In the genomic region with DNA sequence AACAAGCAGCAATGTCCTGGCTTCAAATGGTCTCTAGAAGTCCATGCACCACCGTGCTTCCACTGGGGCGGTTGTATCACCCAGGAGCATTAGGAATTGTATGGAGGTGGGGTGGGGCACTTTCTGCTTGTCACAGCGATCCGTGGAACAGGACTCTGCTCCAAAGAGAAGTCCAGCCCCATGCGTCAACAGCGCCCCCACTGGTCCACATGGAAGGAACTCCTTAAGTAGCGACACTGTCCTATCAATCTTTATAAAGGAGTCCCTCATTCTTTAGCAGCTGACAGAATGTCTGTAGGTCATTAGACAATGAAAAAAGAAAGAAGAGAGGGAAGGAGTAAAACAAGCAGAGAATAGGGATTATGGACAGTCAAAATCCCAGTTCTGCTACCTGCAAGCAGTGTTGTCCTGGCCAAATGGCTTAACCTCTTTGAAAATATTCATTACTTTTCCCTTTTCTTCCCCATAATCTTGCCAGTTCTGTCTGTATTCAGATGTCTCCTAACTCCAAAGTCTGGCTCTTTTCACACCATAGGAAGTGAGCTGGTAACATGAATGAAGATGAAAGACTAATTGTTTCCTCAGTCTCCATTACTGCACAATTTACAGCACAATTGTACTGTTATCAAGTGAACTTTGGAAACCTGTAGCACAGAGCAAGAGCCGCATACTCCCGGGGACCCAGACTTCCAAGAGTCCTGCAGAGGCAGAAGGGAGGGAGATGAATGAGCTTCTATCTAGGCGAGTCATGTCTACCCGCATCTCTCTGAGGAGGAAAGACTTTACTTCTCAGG, we compare ENCODE assay signal across 8 cellular contexts. TPM values are rescaled to one million over a fixed set of nuclear protein-coding genes. Genes with fewer than 3 reads are reported as not detected.
A peak's percentile ranks its signal among the peaks of the same experiment; 100 is the strongest.
DNase-seq lines count a peak whose midpoint lies in the region; ATAC-seq and TF ChIP-seq lines count a peak whose summit lies in the region.

No MANE protein-coding gene starts in this region.

- H3K27ac Mint-ChIP-seq in HFFc6 (peak overlapping the region; percentile 69), immature natural killer cell (peak overlapping the region; percentile 98 to 100 (median 99))
- H3K27ac Mint-ChIP-seq in activated naive CD8-positive, alpha-beta T cell = peak overlapping the region; percentile 77

- H3K27me3 Mint-ChIP-seq in HFFc6 (ENCODE audit: insufficient read depth) = no peaks in the 10 kb centered on the region; the same call in 1 of the 2 replicates
- no peaks in the 10 kb centered on the region for H3K27me3 Mint-ChIP-seq in activated naive CD8-positive, alpha-beta T cell
- peaks cover 8 to 21% (median 14%) of the 10 kb centered on the region in 3 donors for H3K27me3 Mint-ChIP-seq in immature natural killer cell (ENCODE audit: low read depth in 3 of 3)

- peaks cover 55% of the 10 kb centered on the region for H3K36me3 Mint-ChIP-seq in HFFc6 (ENCODE audit: low read depth)
- peaks cover 18% of the 10 kb centered on the region for H3K36me3 Mint-ChIP-seq in activated naive CD8-positive, alpha-beta T cell
- peaks cover 4 to 5% (median 4%) of the 10 kb centered on the region in 3 donors for H3K36me3 Mint-ChIP-seq in immature natural killer cell

- H3K4me3 ChIP-seq in AG10803 (ENCODE audit: low read length) (no peak overlapping the region), transverse colon (peak overlapping the region in 1 of 4 donors; percentile 13), thyroid gland (replicated peaks in 1 of 3) (no peak overlapping the region)

- DNase-seq in AG10803 (ENCODE audit: low read depth) = peak; percentile 23
- DNase-seq in HFFc6 = peak; percentile 32
- no peak for DNase-seq in immature natural killer cell
- peak; percentile 88 for DNase-seq in transverse colon
- DNase-seq in thyroid gland = no peak
- DNase-seq in MV-4-11 (lab: John Stamatoyannopoulos, UW) = no peak

- H3K36me3 ChIP-seq in transverse colon (no peaks in the 10 kb centered on the region), thyroid gland (peaks cover 0 to 4% of the 10 kb centered on the region in 2 donors)

- H3K27ac ChIP-seq in transverse colon = peak overlapping the region; percentile 58 to 69 (median 66)
- peak overlapping the region in 1 of 3 donors; percentile 71 for H3K27ac ChIP-seq in thyroid gland

- peak overlapping the region; percentile 55; the same call in 1 of the 2 replicates for H3K4me3 Mint-ChIP-seq in HFFc6
- H3K4me3 Mint-ChIP-seq in activated naive CD8-positive, alpha-beta T cell = peak overlapping the region; percentile 50
- no peak overlapping the region for H3K4me3 Mint-ChIP-seq in immature natural killer cell

- no peak for TF ChIP-seq EP300 in transverse colon (IDR thresholded peaks at IDR 0.05; ENCODE audit: low read depth)

- H3K4me1 ChIP-seq in transverse colon (peaks cover 36 to 93% (median 74%) of the 10 kb centered on the region in 4 donors), thyroid gland (peaks cover 87 to 92% of the 10 kb centered on the region in 2 donors)

- WGBS in transverse colon (ENCODE audit: low coverage in 1 of 2), 2 donors = 37 to 40% methylated on average over 4 to 11 of the region's 11 CpGs
- WGBS in thyroid gland, 2 donors = 68 to 73% methylated on average over 11 of the region's 11 CpGs

- TF ChIP-seq POLR2A in transverse colon (IDR thresholded peaks at IDR 0.05) (no peak), thyroid gland (IDR thresholded peaks at IDR 0.05) (no peak)

- H3K4me1 Mint-ChIP-seq in HFFc6 (ENCODE audit: low read depth) (peaks cover 71% of the 10 kb centered on the region), immature natural killer cell (peaks cover 94 to 99% of the 10 kb centered on the region in 2 donors)
- H3K4me1 Mint-ChIP-seq in activated naive CD8-positive, alpha-beta T cell (ENCODE audit: low read depth) = peaks cover 93% of the 10 kb centered on the region

- ATAC-seq in HG02588 (IDR thresholded peaks at IDR 0.05; ENCODE audit: unreplicated experiment) = no peak

- intact Hi-C loops in transverse colon (cut with DNase I; ENCODE audit: low total_unique reads) (no loop called here), thyroid gland (cut with DNase I) (no loop called here)

- no peaks in the 10 kb centered on the region for H3K9me3 ChIP-seq in transverse colon
- H3K9me3 ChIP-seq in thyroid gland = no peaks in the 10 kb centered on the region

- TF ChIP-seq CTCF in AG10803 (conservative IDR thresholded peaks at IDR 0.05; ENCODE audit: low read length) = no peak
- peak; percentile 73 for TF ChIP-seq CTCF in HFFc6 (IDR thresholded peaks at IDR 0.05)
- peak; percentile 40 to 76 (median 61) for TF ChIP-seq CTCF in transverse colon (IDR thresholded peaks at IDR 0.05)
- TF ChIP-seq CTCF in thyroid gland (IDR thresholded peaks at IDR 0.05) = peak in 2 of 6 experiments; percentile 12 to 32

- in situ Hi-C loops in transverse colon (cut with MboI; ENCODE audit: low pct_ligation_motif_present in 1 of 4, low pct_unique_long_range_greater_than_20kb in 1 of 4, low sequenced_read_pairs in 3 of 4) = no loop called here

- H3K27me3 ChIP-seq in transverse colon = no peaks in the 10 kb centered on the region
- H3K27me3 ChIP-seq in thyroid gland = no peaks in the 10 kb centered on the region

- H3K9me3 Mint-ChIP-seq in HFFc6 = 0 out of 2 replicates have a peak, but pooled peaks cover 6% of the 10 kb centered on the region
- no peaks in the 10 kb centered on the region for H3K9me3 Mint-ChIP-seq in activated naive CD8-positive, alpha-beta T cell (ENCODE audit: low read depth)
- H3K9me3 Mint-ChIP-seq in immature natural killer cell = no peaks in the 10 kb centered on the region

RNA-seq across cellular contexts. Expression of a gene that starts 9.9 kb away (rescaled TPM):
- 10 to 100 TPM; 59.0 to 76.5 (median 67.8) TPM for total RNA-seq in HFFc6 (2021; fragmentation: NEBNext Ultra II Directional; extraction: Animal tissue kit (Norgen Biotek cat#: 25700))
- polyA plus RNA-seq in immature natural killer cell = 10 to 100 TPM; 36.9 to 50.2 (median 41.2) TPM
- total RNA-seq in transverse colon = 100 to 1,000 TPM in 1 of 4 donors, 10 to 100 TPM in 3; 41.6 to 105 (median 65.2) TPM
- total RNA-seq in thyroid gland = 100 to 1,000 TPM; 139 to 157 (median 144) TPM

RNA-seq across cellular contexts. Expression of a gene that starts 42.0 kb away (rescaled TPM):
- total RNA-seq in HFFc6 (2021; fragmentation: NEBNext Ultra II Directional; extraction: Animal tissue kit (Norgen Biotek cat#: 25700)) = 100 to 1,000 TPM; 165 to 253 (median 205) TPM
- 10 to 100 TPM; 47.7 to 85.5 (median 49.7) TPM for polyA plus RNA-seq in immature natural killer cell
- 10 to 100 TPM; 40.6 to 83.2 (median 57.4) TPM for total RNA-seq in transverse colon
- total RNA-seq in thyroid gland = 100 to 1,000 TPM in 1 of 4 donors, 10 to 100 TPM in 3; 80.3 to 115 (median 82.3) TPM

Comparison
In these comparisons a context has a peak if more than half of its experiments do, and no peak if none do; other contexts are left out.
1. DNase-seq: peak in AG10803 (single experiment), HFFc6 (single experiment) and transverse colon (single experiment); none in immature natural killer cell (0 of 3), thyroid gland (0 of 2) and MV-4-11 (single experiment).
2. H3K4me3 Mint-ChIP-seq: peak in HFFc6 (single experiment) and activated naive CD8-positive, alpha-beta T cell (single experiment); none in immature natural killer cell (0 of 5).
3. Peak in every context shown above with its lines, with median percentiles within 50 percentile points of each other: H3K27ac Mint-ChIP-seq.